Comparison of ENCODE assay signal across 8 cellular contexts in the genomic region with DNA sequence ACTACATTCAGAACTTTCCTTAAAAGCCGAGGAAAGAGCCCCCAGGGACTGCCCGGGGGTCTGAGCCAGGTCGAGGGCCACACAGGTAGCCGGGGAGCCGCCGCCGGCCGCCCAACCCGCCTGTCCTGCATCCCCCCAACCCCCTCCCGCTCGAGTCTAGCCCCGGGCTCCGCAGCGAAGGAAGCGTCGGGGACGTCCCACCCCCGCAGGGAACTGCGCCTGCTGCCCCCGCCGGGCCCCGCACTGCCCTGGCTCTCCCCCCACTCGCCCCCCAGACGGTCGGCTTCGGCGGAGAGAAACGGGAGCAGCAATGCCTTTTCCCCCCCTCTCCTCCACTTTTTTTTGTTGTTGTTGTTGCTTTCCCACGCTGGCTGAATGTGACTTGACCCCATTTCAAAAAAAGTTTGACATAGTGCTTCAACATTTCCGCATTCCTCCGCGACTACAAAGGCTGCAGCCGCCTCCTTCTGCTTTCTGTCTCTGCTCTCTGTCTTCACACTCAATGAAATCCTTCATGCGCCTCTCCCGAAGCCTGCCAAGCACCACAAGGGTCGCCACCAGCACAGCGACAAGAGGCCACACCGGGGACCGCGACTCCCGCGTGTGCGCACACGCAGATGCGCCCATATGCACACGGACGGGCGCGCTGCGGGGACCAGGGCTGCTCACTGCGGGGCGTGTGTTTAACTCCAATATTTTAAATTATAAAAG. TPM values are rescaled to one million over a fixed set of nuclear protein-coding genes. Genes with fewer than 3 reads are reported as not detected.
DNase-seq lines count a peak whose midpoint lies in the region; ATAC-seq and TF ChIP-seq lines count a peak whose summit lies in the region.

No MANE protein-coding gene starts in this region.

- peaks cover 24% of the 10 kb centered on the region for H3K4me1 ChIP-seq in CD4-positive, alpha-beta memory T cell (ENCODE audit: insufficient read depth, low read length)
- H3K4me1 ChIP-seq in left ventricle myocardium inferior (peaks cover 67% of the 10 kb centered on the region), prostate gland (replicated peaks) (no peaks in the 10 kb centered on the region)

- TF ChIP-seq CTCF in left ventricle myocardium inferior (IDR thresholded peaks at IDR 0.05; ENCODE audit: borderline replicate concordance) = no peak
- no peak for TF ChIP-seq CTCF in prostate gland (IDR thresholded peaks at IDR 0.05)

- under 1% methylated on average over 48 of the region's 52 CpGs for WGBS in prostate gland

- H3K36me3 Mint-ChIP-seq in CD4-positive, alpha-beta memory T cell = peaks cover 1 to 38% of the 10 kb centered on the region in 2 donors
- peaks cover 44% of the 10 kb centered on the region for H3K36me3 Mint-ChIP-seq in activated naive CD8-positive, alpha-beta T cell treated with anti-CD3 and anti-CD28 coated beads, Interleukin-2, amount 50 U/mL, for 24 hours (ENCODE audit: low read depth)

- peak overlapping the region; percentile 77 to 96 (median 93) for H3K27ac Mint-ChIP-seq in CD4-positive, alpha-beta memory T cell
- peak overlapping the region; percentile 98 for H3K27ac Mint-ChIP-seq in activated naive CD8-positive, alpha-beta T cell treated with anti-CD3 and anti-CD28 coated beads, Interleukin-2, amount 50 U/mL, for 24 hours

- no peaks in the 10 kb centered on the region for H3K36me3 ChIP-seq in CD4-positive, alpha-beta memory T cell (ENCODE audit: insufficient read depth, low read length)
- H3K36me3 ChIP-seq in left ventricle myocardium inferior (no peaks in the 10 kb centered on the region), prostate gland (no peaks in the 10 kb centered on the region)

- no peaks in the 10 kb centered on the region for H3K27me3 Mint-ChIP-seq in CD4-positive, alpha-beta memory T cell
- H3K27me3 Mint-ChIP-seq in activated naive CD8-positive, alpha-beta T cell treated with anti-CD3 and anti-CD28 coated beads, Interleukin-2, amount 50 U/mL, for 24 hours = peaks cover 9% of the 10 kb centered on the region

- intact Hi-C loops in CD4-positive, alpha-beta memory T cell (cut with micrococcal nuclease) = loop anchor here (1.0 to 10.0 kb wide), 6 partner anchors 70 to 953 kb away; a partner anchor contains a TSS
- intact Hi-C loops in left ventricle myocardium inferior (cut with micrococcal nuclease) (loop anchor here (5.0 kb wide), 1 partner anchor 213 kb away; no protein-coding TSS in a partner anchor), prostate gland (cut with DNase I) (loop anchor here (2.0 to 10.0 kb wide), 2 partner anchors 138 to 310 kb away; a partner anchor contains a TSS)

- H3K4me3 Mint-ChIP-seq in CD4-positive, alpha-beta memory T cell = peak overlapping the region; percentile 89 to 99 (median 96)
- H3K4me3 Mint-ChIP-seq in activated naive CD8-positive, alpha-beta T cell treated with anti-CD3 and anti-CD28 coated beads, Interleukin-2, amount 50 U/mL, for 24 hours = peak overlapping the region; percentile 92

- POLR2A ChIA-PET in CD4-positive, alpha-beta memory T cell (lab: Charles Lee; ENCODE audit: partially characterized antibody) = interaction anchor here (0.6 to 5.2 kb wide), 11 partner anchors 11 to 396 kb away, joined by 3 to 82 read pairs (median 4); a partner anchor contains a TSS

- peak; percentile 54 to 68 (median 58) for DNase-seq in CD4-positive, alpha-beta memory T cell
- DNase-seq in HPDE6-E6E7 (ENCODE audit: extremely low spot score) (peak; percentile 37), SKM-1 treated with dmso at 0.1 percent for 144 hours (lab: John Stamatoyannopoulos, UW; ENCODE audit: unreplicated experiment) (peak; percentile 45), left ventricle myocardium inferior (peak; percentile 49), prostate gland (ENCODE audit: low spot score) (peak; percentile 47), NCI-H345 (lab: John Stamatoyannopoulos, UW) (no peak)
- peak; percentile 58 for DNase-seq in activated naive CD8-positive, alpha-beta T cell treated with anti-CD3 and anti-CD28 coated beads, Interleukin-2, amount 50 U/mL, for 24 hours

- peaks cover 27 to 55% (median 37%) of the 10 kb centered on the region in 4 donors for H3K4me1 Mint-ChIP-seq in CD4-positive, alpha-beta memory T cell
- H3K4me1 Mint-ChIP-seq in activated naive CD8-positive, alpha-beta T cell treated with anti-CD3 and anti-CD28 coated beads, Interleukin-2, amount 50 U/mL, for 24 hours = peaks cover 40% of the 10 kb centered on the region

- H3K9me3 Mint-ChIP-seq in CD4-positive, alpha-beta memory T cell = peaks cover 0 to 2% (median 0%) of the 10 kb centered on the region in 8 donors
- H3K9me3 Mint-ChIP-seq in activated naive CD8-positive, alpha-beta T cell treated with anti-CD3 and anti-CD28 coated beads, Interleukin-2, amount 50 U/mL, for 24 hours = no peaks in the 10 kb centered on the region

- CTCF ChIA-PET in CD4-positive, alpha-beta memory T cell (lab: Charles Lee; ENCODE audit: partially characterized antibody) = interaction anchor here (0.8 to 5.5 kb wide), 4 partner anchors 20 to 214 kb away, joined by 3 to 122 read pairs (median 3); no protein-coding TSS in a partner anchor

- TF ChIP-seq POLR2A in prostate gland (IDR thresholded peaks at IDR 0.05) = no peak

- ATAC-seq in activated naive CD8-positive, alpha-beta T cell treated with anti-CD3 and anti-CD28 coated beads, Interleukin-2, amount 50 U/mL, for 24 hours = peak; percentile 6
- ATAC-seq in GM19463 (IDR thresholded peaks at IDR 0.05; ENCODE audit: unreplicated experiment) = no peak

- H3K4me3 ChIP-seq in CD4-positive, alpha-beta memory T cell (ENCODE audit: low read length in 2 of 2) = peak overlapping the region; percentile 73 to 89
- H3K4me3 ChIP-seq in left ventricle myocardium inferior (peak overlapping the region; percentile 90), prostate gland (peak overlapping the region; percentile 63 to 77)

- H3K9me3 ChIP-seq in CD4-positive, alpha-beta memory T cell (ENCODE audit: control insufficient read depth in 1 of 2, low read length in 2 of 2) = no peaks in the 10 kb centered on the region
- H3K9me3 ChIP-seq in left ventricle myocardium inferior (replicated peaks) = no peaks in the 10 kb centered on the region
- H3K9me3 ChIP-seq in prostate gland = no peaks in the 10 kb centered on the region

- peak overlapping the region; percentile 68 for H3K27ac ChIP-seq in CD4-positive, alpha-beta memory T cell (ENCODE audit: low read depth, low read length)
- peak overlapping the region; percentile 96 for H3K27ac ChIP-seq in left ventricle myocardium inferior (replicated peaks)
- H3K27ac ChIP-seq in prostate gland = peak overlapping the region; percentile 81 to 88

- no peaks in the 10 kb centered on the region for H3K27me3 ChIP-seq in CD4-positive, alpha-beta memory T cell (ENCODE audit: insufficient read depth, low read length)
- H3K27me3 ChIP-seq in left ventricle myocardium inferior (ENCODE audit: low read depth) (no peaks in the 10 kb centered on the region), prostate gland (replicated peaks; ENCODE audit: insufficient read depth) (no peaks in the 10 kb centered on the region)

RNA-seq across cellular contexts. Expression of a gene that starts 1.1 kb away (rescaled TPM):
- 10 to 100 TPM; 21.2 to 23.6 TPM for total RNA-seq in CD4-positive, alpha-beta memory T cell
- polyA plus RNA-seq in CD4-positive, alpha-beta memory T cell = 10 to 100 TPM; 18.4 to 21.0 TPM
- total RNA-seq in left ventricle myocardium inferior = 16.5 TPM
- total RNA-seq in prostate gland = 10 to 100 TPM; 13.6 to 39.9 TPM
